Comparison of ENCODE assay signal across 1 cellular context in the genomic region with DNA sequence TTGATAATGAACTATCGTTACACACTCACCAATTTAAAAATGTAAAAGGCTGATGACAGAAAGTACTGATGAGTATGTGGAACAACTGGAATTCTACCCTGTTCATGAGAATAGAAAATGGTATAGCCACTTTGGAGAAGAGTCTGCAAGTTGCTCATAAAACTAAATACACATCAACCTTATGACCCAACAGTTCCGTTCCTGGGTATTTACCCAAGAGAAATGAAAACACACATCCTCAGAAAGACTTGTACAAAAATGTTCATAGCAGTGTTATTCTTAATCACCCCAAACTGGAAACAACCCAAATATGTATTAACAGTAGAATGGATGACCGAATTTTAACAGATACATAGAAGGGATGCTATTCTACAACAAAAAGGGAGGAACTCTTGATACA.
TF ChIP-seq lines count a peak whose summit lies in the region.

No MANE protein-coding gene starts in this region.

TF ChIP-seq in WTC11, 78 proteins besides CTCF, POLR2A, EP300 and RAD21 (continued from another document):
- TF ChIP-seq, protein P1, sequence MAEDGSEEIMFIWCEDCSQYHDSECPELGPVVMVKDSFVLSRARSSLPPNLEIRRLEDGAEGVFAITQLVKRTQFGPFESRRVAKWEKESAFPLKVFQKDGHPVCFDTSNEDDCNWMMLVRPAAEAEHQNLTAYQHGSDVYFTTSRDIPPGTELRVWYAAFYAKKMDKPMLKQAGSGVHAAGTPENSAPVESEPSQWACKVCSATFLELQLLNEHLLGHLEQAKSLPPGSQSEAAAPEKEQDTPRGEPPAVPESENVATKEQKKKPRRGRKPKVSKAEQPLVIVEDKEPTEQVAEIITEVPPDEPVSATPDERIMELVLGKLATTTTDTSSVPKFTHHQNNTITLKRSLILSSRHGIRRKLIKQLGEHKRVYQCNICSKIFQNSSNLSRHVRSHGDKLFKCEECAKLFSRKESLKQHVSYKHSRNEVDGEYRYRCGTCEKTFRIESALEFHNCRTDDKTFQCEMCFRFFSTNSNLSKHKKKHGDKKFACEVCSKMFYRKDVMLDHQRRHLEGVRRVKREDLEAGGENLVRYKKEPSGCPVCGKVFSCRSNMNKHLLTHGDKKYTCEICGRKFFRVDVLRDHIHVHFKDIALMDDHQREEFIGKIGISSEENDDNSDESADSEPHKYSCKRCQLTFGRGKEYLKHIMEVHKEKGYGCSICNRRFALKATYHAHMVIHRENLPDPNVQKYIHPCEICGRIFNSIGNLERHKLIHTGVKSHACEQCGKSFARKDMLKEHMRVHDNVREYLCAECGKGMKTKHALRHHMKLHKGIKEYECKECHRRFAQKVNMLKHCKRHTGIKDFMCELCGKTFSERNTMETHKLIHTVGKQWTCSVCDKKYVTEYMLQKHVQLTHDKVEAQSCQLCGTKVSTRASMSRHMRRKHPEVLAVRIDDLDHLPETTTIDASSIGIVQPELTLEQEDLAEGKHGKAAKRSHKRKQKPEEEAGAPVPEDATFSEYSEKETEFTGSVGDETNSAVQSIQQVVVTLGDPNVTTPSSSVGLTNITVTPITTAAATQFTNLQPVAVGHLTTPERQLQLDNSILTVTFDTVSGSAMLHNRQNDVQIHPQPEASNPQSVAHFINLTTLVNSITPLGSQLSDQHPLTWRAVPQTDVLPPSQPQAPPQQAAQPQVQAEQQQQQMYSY (CRISPR knock-in tag; IDR thresholded peaks at IDR 0.05): no peak
- TF ChIP-seq EMX1 (CRISPR knock-in tag; IDR thresholded peaks at IDR 0.05) (no peak), FOXP1 (CRISPR knock-in tag; IDR thresholded peaks at IDR 0.05; ENCODE audit: borderline replicate concordance) (no peak), ZNF138 (CRISPR knock-in tag; conservative IDR thresholded peaks at IDR 0.05) (no peak), FOXJ3 (CRISPR knock-in tag; IDR thresholded peaks at IDR 0.05; ENCODE audit: borderline replicate concordance) (no peak), ZNF671 (CRISPR knock-in tag; IDR thresholded peaks at IDR 0.05) (no peak), CREB1 (CRISPR knock-in tag; IDR thresholded peaks at IDR 0.05) (no peak), ZNF121 (CRISPR knock-in tag; IDR thresholded peaks at IDR 0.05) (no peak), MXD4 (CRISPR knock-in tag; IDR thresholded peaks at IDR 0.05; ENCODE audit: borderline replicate concordance) (no peak)
- TF ChIP-seq, protein P2, sequence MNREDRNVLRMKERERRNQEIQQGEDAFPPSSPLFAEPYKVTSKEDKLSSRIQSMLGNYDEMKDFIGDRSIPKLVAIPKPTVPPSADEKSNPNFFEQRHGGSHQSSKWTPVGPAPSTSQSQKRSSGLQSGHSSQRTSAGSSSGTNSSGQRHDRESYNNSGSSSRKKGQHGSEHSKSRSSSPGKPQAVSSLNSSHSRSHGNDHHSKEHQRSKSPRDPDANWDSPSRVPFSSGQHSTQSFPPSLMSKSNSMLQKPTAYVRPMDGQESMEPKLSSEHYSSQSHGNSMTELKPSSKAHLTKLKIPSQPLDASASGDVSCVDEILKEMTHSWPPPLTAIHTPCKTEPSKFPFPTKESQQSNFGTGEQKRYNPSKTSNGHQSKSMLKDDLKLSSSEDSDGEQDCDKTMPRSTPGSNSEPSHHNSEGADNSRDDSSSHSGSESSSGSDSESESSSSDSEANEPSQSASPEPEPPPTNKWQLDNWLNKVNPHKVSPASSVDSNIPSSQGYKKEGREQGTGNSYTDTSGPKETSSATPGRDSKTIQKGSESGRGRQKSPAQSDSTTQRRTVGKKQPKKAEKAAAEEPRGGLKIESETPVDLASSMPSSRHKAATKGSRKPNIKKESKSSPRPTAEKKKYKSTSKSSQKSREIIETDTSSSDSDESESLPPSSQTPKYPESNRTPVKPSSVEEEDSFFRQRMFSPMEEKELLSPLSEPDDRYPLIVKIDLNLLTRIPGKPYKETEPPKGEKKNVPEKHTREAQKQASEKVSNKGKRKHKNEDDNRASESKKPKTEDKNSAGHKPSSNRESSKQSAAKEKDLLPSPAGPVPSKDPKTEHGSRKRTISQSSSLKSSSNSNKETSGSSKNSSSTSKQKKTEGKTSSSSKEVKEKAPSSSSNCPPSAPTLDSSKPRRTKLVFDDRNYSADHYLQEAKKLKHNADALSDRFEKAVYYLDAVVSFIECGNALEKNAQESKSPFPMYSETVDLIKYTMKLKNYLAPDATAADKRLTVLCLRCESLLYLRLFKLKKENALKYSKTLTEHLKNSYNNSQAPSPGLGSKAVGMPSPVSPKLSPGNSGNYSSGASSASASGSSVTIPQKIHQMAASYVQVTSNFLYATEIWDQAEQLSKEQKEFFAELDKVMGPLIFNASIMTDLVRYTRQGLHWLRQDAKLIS (CRISPR knock-in tag; IDR thresholded peaks at IDR 0.05; ENCODE audit: borderline replicate concordance): no peak
- TF ChIP-seq, protein P3, sequence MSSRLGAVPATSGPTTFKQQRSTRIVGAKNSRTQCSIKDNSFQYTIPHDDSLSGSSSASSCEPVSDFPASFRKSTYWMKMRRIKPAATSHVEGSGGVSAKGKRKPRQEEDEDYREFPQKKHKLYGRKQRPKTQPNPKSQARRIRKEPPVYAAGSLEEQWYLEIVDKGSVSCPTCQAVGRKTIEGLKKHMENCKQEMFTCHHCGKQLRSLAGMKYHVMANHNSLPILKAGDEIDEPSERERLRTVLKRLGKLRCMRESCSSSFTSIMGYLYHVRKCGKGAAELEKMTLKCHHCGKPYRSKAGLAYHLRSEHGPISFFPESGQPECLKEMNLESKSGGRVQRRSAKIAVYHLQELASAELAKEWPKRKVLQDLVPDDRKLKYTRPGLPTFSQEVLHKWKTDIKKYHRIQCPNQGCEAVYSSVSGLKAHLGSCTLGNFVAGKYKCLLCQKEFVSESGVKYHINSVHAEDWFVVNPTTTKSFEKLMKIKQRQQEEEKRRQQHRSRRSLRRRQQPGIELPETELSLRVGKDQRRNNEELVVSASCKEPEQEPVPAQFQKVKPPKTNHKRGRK (CRISPR knock-in tag; IDR thresholded peaks at IDR 0.05; ENCODE audit: borderline replicate concordance): no peak
- TF ChIP-seq, protein P4, sequence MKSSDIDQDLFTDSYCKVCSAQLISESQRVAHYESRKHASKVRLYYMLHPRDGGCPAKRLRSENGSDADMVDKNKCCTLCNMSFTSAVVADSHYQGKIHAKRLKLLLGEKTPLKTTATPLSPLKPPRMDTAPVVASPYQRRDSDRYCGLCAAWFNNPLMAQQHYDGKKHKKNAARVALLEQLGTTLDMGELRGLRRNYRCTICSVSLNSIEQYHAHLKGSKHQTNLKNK (CRISPR knock-in tag; IDR thresholded peaks at IDR 0.05): no peak
